In genomic region chr19:17834350-17835181, GRCh38 we compare ENCODE assay signal across 21 cellular contexts. TPM values are rescaled to one million over a fixed set of nuclear protein-coding genes. Genes with fewer than 3 reads are reported as not detected.
DNase-seq lines count a peak whose midpoint lies in the region; ATAC-seq and TF ChIP-seq lines count a peak whose summit lies in the region.
"Had no signal": no experiment of that assay in that cellular context is flagged by ENCODE, and none has a peak within 500 bp of the region (broad histone marks: within the 10 kb centered on the region; RNA-seq: fewer than 3 reads in every experiment).

No MANE protein-coding gene starts in this region.

- H3K4me1 Mint-ChIP-seq in T-helper 17 cell: peaks cover 17% of the 10 kb centered on the region

- no peak overlapping the region for H4K5ac ChIP-seq in mesendoderm (ENCODE audit: low read length)

- H3K23ac ChIP-seq in mesendoderm (ENCODE audit: low read length): no peak overlapping the region

- H3K4me2 ChIP-seq in mesendoderm (ENCODE audit: low read length): no peak overlapping the region

- TF ChIP-seq CTCF in GM06990 (IDR thresholded peaks at IDR 0.05; ENCODE audit: insufficient read depth, low read length, poor library complexity, severe bottlenecking): peak; percentile 6

- H3K27me3 Mint-ChIP-seq in T-helper 17 cell: no peaks in the 10 kb centered on the region
- H3K27me3 Mint-ChIP-seq: activated CD4-positive, alpha-beta T cell treated with anti-CD3 and anti-CD28 coated beads, Interleukin-2, amount 10 ng/mL, durations not matched to agents 24 days and 14 days had no signal

- H3K27me3 ChIP-seq in GM06990 (replicated peaks; ENCODE audit: control insufficient read depth, insufficient read depth, low read length): no peaks in the 10 kb centered on the region
- H3K27me3 ChIP-seq in mesendoderm (ENCODE audit: insufficient read depth, low read length, poor library complexity): no peaks in the 10 kb centered on the region

- H2BK5ac ChIP-seq in mesendoderm (ENCODE audit: low read length): no peak overlapping the region

- H4K8ac ChIP-seq in mesendoderm (ENCODE audit: low read depth, low read length): no peak overlapping the region

- no CpG with 5 or more reads among the region's 27 CpGs for WGBS in mesendoderm (ENCODE audit: extremely low coverage, insufficient coverage, low lambda C conversion rate)

- no peak overlapping the region for H2BK120ac ChIP-seq in mesendoderm (ENCODE audit: low read depth, low read length)

- H3K4ac ChIP-seq in mesendoderm (ENCODE audit: low read depth, low read length): no peak overlapping the region

- H3K18ac ChIP-seq in mesendoderm (ENCODE audit: low read length): no peak overlapping the region

- H3K27ac Mint-ChIP-seq in T-helper 17 cell: peak overlapping the region; percentile 86
- H3K27ac Mint-ChIP-seq: nephron progenitor cell had no signal

- no peaks in the 10 kb centered on the region for H3K79me1 ChIP-seq in mesendoderm (ENCODE audit: low read length)

- peak; percentile 41 for ATAC-seq in T-helper 17 cell
- no peak for ATAC-seq in GM21737 (IDR thresholded peaks at IDR 0.05; ENCODE audit: unreplicated experiment)
- ATAC-seq: Panc1 had no signal

- H3K79me2 ChIP-seq in mesendoderm (ENCODE audit: control insufficient read depth, insufficient read depth, low read length): no peaks in the 10 kb centered on the region

- H3K9me3 ChIP-seq in T-helper 17 cell (ENCODE audit: control insufficient read depth, low read length, poor library complexity, severe bottlenecking): no peaks in the 10 kb centered on the region
- H3K9me3 ChIP-seq: sigmoid colon had no signal

- no peak overlapping the region for H3K27ac ChIP-seq in mesendoderm (ENCODE audit: low read depth, low read length)
- H3K27ac ChIP-seq: dorsolateral prefrontal cortex, sigmoid colon had no signal

- no peak overlapping the region for H3K4me3 ChIP-seq in GM06990 (replicated peaks; ENCODE audit: low read depth, low read length)
- H3K4me3 ChIP-seq in mesendoderm (ENCODE audit: low read length): no peak overlapping the region
- H3K4me3 ChIP-seq: dorsolateral prefrontal cortex, sigmoid colon had no signal

- H3K4me1 ChIP-seq in mesendoderm (ENCODE audit: control insufficient read depth, low read depth, low read length): no peaks in the 10 kb centered on the region

- H2BK15ac ChIP-seq in mesendoderm (replicated peaks; ENCODE audit: low read depth): no peak overlapping the region

- no peak overlapping the region for H2AK5ac ChIP-seq in mesendoderm (ENCODE audit: low read length)

- peak; percentile 43 for DNase-seq in NCI-H82 (lab: John Stamatoyannopoulos, UW)
- no peak for DNase-seq in NCI-H82 treated with DMSO at 0.1 percent for 48 hours (lab: John Stamatoyannopoulos, UW; ENCODE audit: unreplicated experiment)
- no peak for DNase-seq in GM06990 (ENCODE audit: extremely low read depth, insufficient read length)
- DNase-seq in T-helper 17 cell: no peak
- DNase-seq in mesendoderm: peak; percentile 54
- no peak for DNase-seq in stimulated activated CD4-positive, alpha-beta T cell treated with anti-CD3 and anti-CD28 coated beads, Interleukin-2, amount 100 ng/mL, for 24 hours
- DNase-seq in NCI-H1436 treated with DMSO at 0.1 percent for 48 hours (lab: John Stamatoyannopoulos, UW): no peak
- DNase-seq: activated CD4-positive, alpha-beta T cell treated with anti-CD3 and anti-CD28 coated beads, Interleukin-2, amount 10 ng/mL, durations not matched to agents 24 days and 14 days; dorsolateral prefrontal cortex; foreskin fibroblast; NCI-H1694 treated with DMSO at 0.1 percent for 48 hours; NCI-H524 treated with DMSO at 0.1 percent for 48 hours; nephron progenitor cell; sigmoid colon; stimulated activated CD4-positive, alpha-beta T cell treated with anti-CD3 and anti-CD28 coated beads, Interleukin-4, amount 100 ng/mL, for 4 hours had no signal

- H3K9ac ChIP-seq in mesendoderm (ENCODE audit: low read length): no peak overlapping the region

- peaks cover 16% of the 10 kb centered on the region for H3K36me3 Mint-ChIP-seq in T-helper 17 cell (ENCODE audit: low read depth)

- H3K56ac ChIP-seq in mesendoderm (ENCODE audit: low read length): no peak overlapping the region

- H3K4me3 Mint-ChIP-seq in T-helper 17 cell: no peak overlapping the region
- H3K4me3 Mint-ChIP-seq: activated CD4-positive, alpha-beta T cell treated with anti-CD3 and anti-CD28 coated beads, Interleukin-2, amount 10 ng/mL, durations not matched to agents 24 days and 14 days; activated T-helper 1 cell treated with anti-CD3 and anti-CD28 coated beads, Interleukin-12 subunit alpha, Interleukin-12 subunit beta, Interleukin-2, Interleukin-4 antibody, amounts not matched to agents 30 ng/mL and 10 ng/mL and 1 ng/mL, durations not matched to agents 14 hours and 24 hours and 36 hours; nephron progenitor cell had no signal

- peaks cover 46% of the 10 kb centered on the region for H3K36me3 ChIP-seq in GM06990 (ENCODE audit: control insufficient read depth, insufficient read depth, low read length)
- H3K36me3 ChIP-seq in mesendoderm (ENCODE audit: control insufficient read depth, insufficient read depth, low read length): no peaks in the 10 kb centered on the region
- H3K36me3 ChIP-seq: sigmoid colon had no signal

RNA-seq across cellular contexts. Expression of gene JAK3, which starts 13.2 kb away (rescaled TPM):
- 100 to 1,000 TPM; 149 to 211 TPM for total RNA-seq in T-helper 17 cell
- polyA plus RNA-seq in mesendoderm (2013, experiment 1 of 2): 1.2 TPM
- 1.1 TPM for polyA plus RNA-seq in mesendoderm (2013, experiment 2 of 2)

RNA-seq across cellular contexts. Expression of gene INSL3, which starts 13.2 kb away (rescaled TPM):
- total RNA-seq in T-helper 17 cell: 1 to 10 TPM; 5.0 to 9.1 TPM
- polyA plus RNA-seq in mesendoderm (2013, experiment 1 of 2): 0.14 TPM
- 0.28 TPM for polyA plus RNA-seq in mesendoderm (2013, experiment 2 of 2)
- total RNA-seq: A673, H4, lower leg skin, sigmoid colon had no signal

RNA-seq across cellular contexts. Expression of gene RPL18A, which starts 25.1 kb away (rescaled TPM):
- 1,000 to 10,000 TPM; 3,447 to 3,486 TPM for total RNA-seq in T-helper 17 cell
- polyA plus RNA-seq in mesendoderm (2013, experiment 1 of 2): 2,732 TPM
- polyA plus RNA-seq in mesendoderm (2013, experiment 2 of 2): 2,732 TPM

RNA-seq across cellular contexts. Expression of gene SLC5A5, which starts 37.2 kb away (rescaled TPM):
- 1 to 10 TPM; 1.3 to 2.0 TPM for total RNA-seq in T-helper 17 cell
- polyA plus RNA-seq in mesendoderm (2013, experiment 1 of 2): 0.08 TPM
- 0.13 TPM for polyA plus RNA-seq in mesendoderm (2013, experiment 2 of 2)
- total RNA-seq: A673, H4, lower leg skin, sigmoid colon had no signal

RNA-seq across cellular contexts. Expression of gene B3GNT3, which starts 39.6 kb away (rescaled TPM):
- total RNA-seq in T-helper 17 cell: under 1 TPM; 0.52 to 0.94 TPM
- 0.29 TPM for polyA plus RNA-seq in mesendoderm (2013, experiment 1 of 2)
- 0.24 TPM for polyA plus RNA-seq in mesendoderm (2013, experiment 2 of 2)
- total RNA-seq: A673; activated CD4-positive, alpha-beta T cell treated with anti-CD3 and anti-CD28 coated beads, Interleukin-2, amount 10 ng/mL, durations not matched to agents 24 days and 14 days; activated T-helper 1 cell treated with anti-CD3 and anti-CD28 coated beads, Interleukin-12 subunit alpha, Interleukin-12 subunit beta, Interleukin-2, Interleukin-4 antibody, amounts not matched to agents 30 ng/mL and 10 ng/mL and 1 ng/mL, durations not matched to agents 14 hours and 24 hours and 36 hours; H4 had no signal

Comparison
In these comparisons a context has a peak if more than half of its experiments do, and no peak if none do; other contexts are left out.
1. DNase-seq: peak in NCI-H82 (single experiment) and mesendoderm (single experiment); none in NCI-H82 treated with DMSO at 0.1 percent for 48 hours (single experiment), GM06990 (single experiment), T-helper 17 cell (0 of 3), stimulated activated CD4-positive, alpha-beta T cell treated with anti-CD3 and anti-CD28 coated beads, Interleukin-2, amount 100 ng/mL, for 24 hours (0 of 2) and NCI-H1436 treated with DMSO at 0.1 percent for 48 hours (single experiment).